19 cellular contexts compared by ENCODE assay signal in the genomic region with DNA sequence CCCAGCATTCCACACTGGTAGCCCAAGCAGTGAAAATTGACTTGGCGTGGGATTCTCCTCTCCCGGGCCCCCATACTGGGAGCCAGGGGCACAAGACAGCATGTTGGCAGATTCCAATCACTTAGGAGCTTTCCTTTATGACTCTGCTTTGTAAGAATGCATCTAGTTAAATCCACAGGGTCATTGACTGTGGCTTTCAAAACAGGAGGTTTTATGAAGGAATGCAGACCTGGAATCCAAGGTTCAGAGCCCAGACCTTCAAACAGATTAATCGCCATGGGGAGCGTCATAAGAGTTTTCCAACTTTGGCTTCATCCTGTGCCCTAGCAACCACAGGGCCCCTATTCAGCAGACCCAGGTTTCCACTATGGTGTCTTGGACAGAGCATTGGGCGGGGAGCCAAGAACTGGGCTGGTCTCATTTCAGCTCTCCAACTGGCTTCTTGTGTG.
DNase-seq lines count a peak whose midpoint lies in the region; ATAC-seq and TF ChIP-seq lines count a peak whose summit lies in the region.
"Had no signal": no experiment of that assay in that cellular context is flagged by ENCODE, and none has a peak within 500 bp of the region (broad histone marks: within the 10 kb centered on the region; RNA-seq: fewer than 3 reads in every experiment).

No MANE protein-coding gene starts in this region.

- no peak overlapping the region for H3K4me3 ChIP-seq in ascending aorta
- H3K4me3 ChIP-seq: esophagus squamous epithelium, mucosa of descending colon, pancreas, transverse colon had no signal

- no peak overlapping the region for H3K9ac ChIP-seq in H9 (ENCODE audit: extremely low read depth, insufficient read length, low read length)

- no peaks in the 10 kb centered on the region for H3K36me3 ChIP-seq in ascending aorta
- H3K36me3 ChIP-seq: esophagus squamous epithelium, pancreas, transverse colon had no signal

- H3K27ac Mint-ChIP-seq in H9, result no peak overlapping the region
- H3K27ac Mint-ChIP-seq: stimulated activated effector memory CD8-positive, alpha-beta T cell treated with anti-CD3 and anti-CD28 coated beads, Interleukin-12 subunit alpha, Interleukin-12 subunit beta, amount 100 ng/mL, for 72 hours had no signal

- H4K91ac ChIP-seq in H9 (ENCODE audit: insufficient read length, low read depth, low read length), result no peak overlapping the region

- no peak overlapping the region for H3K14ac ChIP-seq in H9 (ENCODE audit: insufficient read depth, low read length)

- no peak for ATAC-seq in HG03280 (IDR thresholded peaks at IDR 0.05; ENCODE audit: unreplicated experiment)
- ATAC-seq: mucosa of descending colon; pancreas; stimulated activated effector memory CD8-positive, alpha-beta T cell treated with anti-CD3 and anti-CD28 coated beads, Interleukin-12 subunit alpha, Interleukin-12 subunit beta, amount 100 ng/mL, for 72 hours had no signal

- no peak overlapping the region for H2BK15ac ChIP-seq in H9 (ENCODE audit: low read depth, low read length)

- H3K56ac ChIP-seq in H9 (ENCODE audit: insufficient read length, low read depth, low read length), result no peak overlapping the region

- H3K4me3 Mint-ChIP-seq in H9, result no peak overlapping the region
- H3K4me3 Mint-ChIP-seq: stimulated activated effector memory CD8-positive, alpha-beta T cell treated with anti-CD3 and anti-CD28 coated beads, Interleukin-12 subunit alpha, Interleukin-12 subunit beta, amount 100 ng/mL, for 72 hours had no signal

- H3K4me1 Mint-ChIP-seq in H9, result peaks cover 3 to 5% of the 10 kb centered on the region in 2 experiments; a peak in 3 of 4 replicates
- H3K4me1 Mint-ChIP-seq: stimulated activated effector memory CD8-positive, alpha-beta T cell treated with anti-CD3 and anti-CD28 coated beads, Interleukin-12 subunit alpha, Interleukin-12 subunit beta, amount 100 ng/mL, for 72 hours had no signal

- H4K20me1 ChIP-seq in H9 (ENCODE audit: control insufficient read depth, insufficient read depth, insufficient read length), result no peaks in the 10 kb centered on the region

- TF ChIP-seq CTCF in ascending aorta (IDR thresholded peaks at IDR 0.05) (no peak), H9 (conservative IDR thresholded peaks at IDR 0.05) (no peak)

- no peaks in the 10 kb centered on the region for H3K79me2 ChIP-seq in H9 (ENCODE audit: insufficient read depth, low read length)

- no peak overlapping the region for H2BK120ac ChIP-seq in H9 (ENCODE audit: low read depth, low read length, poor library complexity, severe bottlenecking)

- no peak overlapping the region for H2AK5ac ChIP-seq in H9 (ENCODE audit: insufficient read length, low read length)

- H3K4me1 ChIP-seq in ascending aorta (no peaks in the 10 kb centered on the region), H9 (ENCODE audit: insufficient read depth, low read length) (no peaks in the 10 kb centered on the region)
- H3K4me1 ChIP-seq: esophagus squamous epithelium, pancreas, transverse colon had no signal

- DNase-seq in ELF-1 (ENCODE audit: low read depth, low spot score) (peak; percentile 42), T1000 (lab: John Stamatoyannopoulos, UW) (peak; percentile 82), hippocampal formation (lab: John Stamatoyannopoulos, UW) (peak; percentile 16 to 41), pons (ENCODE audit: low spot score) (peak; percentile 25), ascending aorta (ENCODE audit: low spot score in 2 of 2) (no peak), SKM-1 (lab: John Stamatoyannopoulos, UW; ENCODE audit: unreplicated experiment) (no peak), H9 (no peak)
- DNase-seq: activated CD4-positive, CD25-positive, alpha-beta regulatory T cell treated with anti-CD3 and anti-CD28 coated beads, Interleukin-2, amount 50 U/mL, for 72 hours; activated gamma-delta T cell treated with Interleukin-2 at 50 U/mL for 16 hours; esophagus squamous epithelium; glutamatergic neuron; IMR-90; kidney; mucosa of descending colon; SHP77 treated with DMSO at 0.1 percent for 48 hours; transverse colon had no signal

- H3K27me3 Mint-ChIP-seq in H9 (ENCODE audit: low read depth), result no peaks in the 10 kb centered on the region

- H3K36me3 Mint-ChIP-seq in H9 (ENCODE audit: insufficient read depth in 1 of 3, low read depth in 3 of 3), result peaks cover 0 to 7% (median 0%) of the 10 kb centered on the region in 3 experiments; a peak in 1 of 7 replicates
- H3K36me3 Mint-ChIP-seq: stimulated activated effector memory CD8-positive, alpha-beta T cell treated with anti-CD3 and anti-CD28 coated beads, Interleukin-12 subunit alpha, Interleukin-12 subunit beta, amount 100 ng/mL, for 72 hours had no signal

- no peak overlapping the region for H3K18ac ChIP-seq in H9 (ENCODE audit: insufficient read length, low read depth, low read length)

- H3K9me3 ChIP-seq in ascending aorta, result no peaks in the 10 kb centered on the region
- no peaks in the 10 kb centered on the region for H3K9me3 ChIP-seq in H9 (ENCODE audit: control insufficient read depth, low read depth, low read length)
- H3K9me3 ChIP-seq: esophagus squamous epithelium, mucosa of descending colon, pancreas, transverse colon had no signal

- no peaks in the 10 kb centered on the region for H3K79me1 ChIP-seq in H9 (ENCODE audit: insufficient read depth, low read depth, low read length, poor library complexity, severe bottlenecking)

- H3K27me3 ChIP-seq in ascending aorta (no peaks in the 10 kb centered on the region), H9 (ENCODE audit: insufficient read depth, low read length) (no peaks in the 10 kb centered on the region)
- H3K27me3 ChIP-seq: esophagus squamous epithelium, pancreas, transverse colon had no signal

- H2BK20ac ChIP-seq in H9 (ENCODE audit: low read depth, low read length, poor library complexity, severe bottlenecking), result no peak overlapping the region

- intact Hi-C loops in ascending aorta (cut with DNase I), result no loop called here

- no peaks in the 10 kb centered on the region for H3K23me2 ChIP-seq in H9 (ENCODE audit: insufficient read length, low read depth, low read length, poor library complexity, severe bottlenecking)

- H3K4me2 ChIP-seq in H9 (ENCODE audit: insufficient read depth, insufficient read length, low read length), result no peak overlapping the region

- peaks cover 3 to 5% of the 10 kb centered on the region in 2 experiments; a peak in 3 of 5 replicates for H3K9me3 Mint-ChIP-seq in H9
- H3K9me3 Mint-ChIP-seq: stimulated activated effector memory CD8-positive, alpha-beta T cell treated with anti-CD3 and anti-CD28 coated beads, Interleukin-12 subunit alpha, Interleukin-12 subunit beta, amount 100 ng/mL, for 72 hours had no signal

- H4K5ac ChIP-seq in H9 (ENCODE audit: insufficient read length, low read depth, low read length), result no peak overlapping the region

- no peak overlapping the region for H3K27ac ChIP-seq in ascending aorta
- no peak overlapping the region for H3K27ac ChIP-seq in H9 (ENCODE audit: insufficient read length, low read depth, low read length)
- H3K27ac ChIP-seq: esophagus squamous epithelium, pancreas, transverse colon had no signal

- H2BK12ac ChIP-seq in H9 (ENCODE audit: insufficient read length, low read depth, low read length), result no peak overlapping the region

- no peak overlapping the region for H2AFZ ChIP-seq in H9 (ENCODE audit: low read length)

- H3T11ph ChIP-seq in H9 (ENCODE audit: low read length), result no peak overlapping the region

- no CpG with 5 or more reads among the region's 5 CpGs for WGBS in H9 (ENCODE audit: extremely low coverage, insufficient read length, low lambda C conversion rate)

- H4K8ac ChIP-seq in H9 (replicated peaks; ENCODE audit: insufficient read length, low read depth, low read length), result no peak overlapping the region

- H3K4ac ChIP-seq in H9 (ENCODE audit: low read depth, low read length), result no peak overlapping the region

- H2BK5ac ChIP-seq in H9 (ENCODE audit: insufficient read length, low read length), result no peak overlapping the region

- no peak overlapping the region for H3K23ac ChIP-seq in H9 (ENCODE audit: insufficient read length, low read depth, low read length)

Comparison
In these comparisons a context has a peak if more than half of its experiments do, and no peak if none do; other contexts are left out.
1. DNase-seq: peak in ELF-1 (single experiment), T1000 (single experiment), hippocampal formation (2 of 2) and pons (single experiment); none in ascending aorta (0 of 2), SKM-1 (single experiment) and H9 (single experiment).